Comparison of ENCODE assay signal across 24 cellular contexts in the genomic region with DNA sequence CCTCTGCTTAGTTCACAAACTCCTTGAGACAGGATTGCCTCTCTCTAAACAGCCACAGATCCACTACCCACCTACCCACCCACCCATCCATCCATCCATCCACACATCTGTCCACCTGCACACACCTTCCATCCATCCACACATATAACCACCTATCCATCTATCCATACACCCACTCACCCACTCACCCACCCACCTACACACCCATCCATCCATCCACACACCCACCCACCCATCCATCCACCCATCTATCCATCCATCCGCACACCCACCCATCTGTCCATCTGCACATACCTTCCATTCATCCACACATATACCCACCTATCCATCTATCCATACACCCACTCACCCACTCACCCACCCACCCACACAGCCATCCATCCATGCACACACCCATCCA. TPM values are rescaled to one million over a fixed set of nuclear protein-coding genes. Genes with fewer than 3 reads are reported as not detected.
DNase-seq lines count a peak whose midpoint lies in the region; ATAC-seq, FAIRE-seq and TF ChIP-seq lines count a peak whose summit lies in the region.
"Had no signal": no experiment of that assay in that cellular context is flagged by ENCODE, and none has a peak within 500 bp of the region (broad histone marks: within the 10 kb centered on the region; RNA-seq: fewer than 3 reads in every experiment).

No MANE protein-coding gene starts in this region.

- H4K8ac ChIP-seq in neuronal stem cell (ENCODE audit: low read depth, low read length), result no peak overlapping the region

- H3K27me3 ChIP-seq in BLaER1 (no peaks in the 10 kb centered on the region), NT2/D1 (ENCODE audit: insufficient read depth, insufficient read length) (no peaks in the 10 kb centered on the region), neuronal stem cell (ENCODE audit: control insufficient read depth in 3 of 3, insufficient read depth in 3 of 3, low read depth in 1 of 3, low read length in 3 of 3) (no peaks in the 10 kb centered on the region)
- H3K27me3 ChIP-seq: BE2C had no signal

- peak overlapping the region; percentile 55 for H3K9ac ChIP-seq in BLaER1
- H3K9ac ChIP-seq in NT2/D1 (ENCODE audit: insufficient read length, low read depth), result peak overlapping the region; percentile 3
- H3K9ac ChIP-seq in neuronal stem cell (ENCODE audit: low read depth, low read length, poor library complexity), result no peak overlapping the region

- no peak overlapping the region for H3K23ac ChIP-seq in neuronal stem cell (ENCODE audit: low read depth, low read length, poor library complexity)

- no peak overlapping the region for H3K4ac ChIP-seq in neuronal stem cell (ENCODE audit: low read length)

- H3K36me3 ChIP-seq in BLaER1 (peaks cover 51% of the 10 kb centered on the region), NT2/D1 (ENCODE audit: insufficient read depth, insufficient read length, low read length) (peaks cover 17% of the 10 kb centered on the region), neuronal stem cell (replicated peaks in 1 of 2; ENCODE audit: control insufficient read depth in 2 of 2, insufficient read depth in 2 of 2, low read length in 2 of 2) (peaks cover 7 to 31% of the 10 kb centered on the region in 2 donors)
- H3K36me3 ChIP-seq: BE2C, HAP-1 had no signal

- H3K14ac ChIP-seq in neuronal stem cell (ENCODE audit: low read length), result no peak overlapping the region

- peaks cover 22% of the 10 kb centered on the region; the same call in 1 of the 2 replicates for H4K20me1 ChIP-seq in BLaER1

- H3K4me3 ChIP-seq in BLaER1 (peak overlapping the region; percentile 49; the same call in 1 of the 2 replicates), NT2/D1 (ENCODE audit: insufficient read length, low read depth) (no peak overlapping the region), neuronal stem cell (ENCODE audit: low read length in 2 of 2) (no peak overlapping the region)
- H3K4me3 ChIP-seq: A549, HAP-1 had no signal

- no peak overlapping the region for H2BK5ac ChIP-seq in neuronal stem cell (ENCODE audit: low read length)

- H3K4me1 ChIP-seq in BLaER1, result peaks cover 58% of the 10 kb centered on the region
- peaks cover 2% of the 10 kb centered on the region for H3K4me1 ChIP-seq in NT2/D1 (ENCODE audit: insufficient read depth, insufficient read length)
- H3K4me1 ChIP-seq in neuronal stem cell (ENCODE audit: control insufficient read depth in 2 of 2, insufficient read depth in 1 of 2, low read depth in 1 of 2, low read length in 2 of 2), result peaks cover 2 to 4% of the 10 kb centered on the region in 2 donors
- H3K4me1 ChIP-seq: A549, BE2C, Caco-2, HAP-1 had no signal

- peak; percentile 61 for FAIRE-seq in GM12891 (lab: Jason Lieb, UNC)
- FAIRE-seq: A549, D721Med, H54 had no signal

- H4K91ac ChIP-seq in neuronal stem cell (ENCODE audit: low read depth, low read length, poor library complexity), result no peak overlapping the region

- no CpG with 5 or more reads among the region's 1 CpG for WGBS in neuronal stem cell (ENCODE audit: extremely low coverage in 2 of 2, insufficient read length in 2 of 2, insufficient replicate concordance in 1 of 2), 2 donors

- peak overlapping the region; percentile 94 for H3K4me2 ChIP-seq in BLaER1
- no peak overlapping the region for H3K4me2 ChIP-seq in neuronal stem cell (ENCODE audit: insufficient read depth, low read length, poor library complexity, severe bottlenecking)
- H3K4me2 ChIP-seq: A549 had no signal

- DNase-seq in GM12891 (ENCODE audit: insufficient read length, low spot score), result no peak
- DNase-seq in NT2/D1 (ENCODE audit: low read depth, low spot score), result no peak
- no peak for DNase-seq in neuronal stem cell (ENCODE audit: low spot score)
- DNase-seq in D341Med (ENCODE audit: low spot score), result no peak
- DNase-seq: 8988T; ACHN; AML-193; BE2C; Caco-2; CD4-positive, CD25-positive, alpha-beta regulatory T cell; CD8-positive, alpha-beta T cell; DMS 273 treated with DMSO at 0.1 percent for 48 hours; DMS79; EL; GDM1; GOT3 had no signal

- no peak overlapping the region for H2BK15ac ChIP-seq in neuronal stem cell (ENCODE audit: low read length)

- peak overlapping the region; percentile 41 for H3K27ac ChIP-seq in BLaER1
- no peak overlapping the region for H3K27ac ChIP-seq in neuronal stem cell (replicated peaks; ENCODE audit: low read length)
- H3K27ac ChIP-seq: A549, C4-2B had no signal

- no peak for ATAC-seq in HG02759 (IDR thresholded peaks at IDR 0.05; ENCODE audit: unreplicated experiment)
- no peak for ATAC-seq in SK-N-SH treated with all-trans-retinoic acid at 6 μM for 48 hours
- ATAC-seq: CD8-positive, alpha-beta T cell had no signal

- no peak overlapping the region for H2BK12ac ChIP-seq in neuronal stem cell (ENCODE audit: low read length)

- peaks cover 3% of the 10 kb centered on the region for H3K79me1 ChIP-seq in neuronal stem cell (ENCODE audit: low read depth, low read length)

- no peak for TF ChIP-seq POLR2A in GM12891 (IDR thresholded peaks at IDR 0.05; ENCODE audit: low read depth, low read length)

- H2AFZ ChIP-seq in neuronal stem cell (ENCODE audit: low read length), result no peak overlapping the region

- H3K18ac ChIP-seq in neuronal stem cell (ENCODE audit: low read length), result no peak overlapping the region

- H3K9me3 ChIP-seq in BLaER1, result no peaks in the 10 kb centered on the region
- H3K9me3 ChIP-seq in NT2/D1 (ENCODE audit: insufficient read depth, low read length), result no peaks in the 10 kb centered on the region
- no peaks in the 10 kb centered on the region for H3K9me3 ChIP-seq in neuronal stem cell (replicated peaks in 1 of 2; ENCODE audit: control insufficient read depth in 2 of 2, insufficient read depth in 1 of 2, low read depth in 1 of 2, low read length in 2 of 2)
- H3K9me3 ChIP-seq: A549, BE2C, Caco-2, HAP-1 had no signal

- peak overlapping the region; percentile 66 for H2AK5ac ChIP-seq in neuronal stem cell (ENCODE audit: low read depth, low read length)

- H2BK120ac ChIP-seq in neuronal stem cell (ENCODE audit: low read depth, low read length), result no peak overlapping the region

TF ChIP-seq in GM12891, 5 proteins besides CTCF, POLR2A, EP300 and RAD21:
- TF ChIP-seq SPI1 (IDR thresholded peaks at IDR 0.05; ENCODE audit: low read depth, low read length) (no peak), PAX5 (IDR thresholded peaks at IDR 0.05; ENCODE audit: insufficient read depth, low read length, severe bottlenecking) (no peak), POLR2AphosphoS5 (IDR thresholded peaks at IDR 0.05; ENCODE audit: low read depth, low read length) (no peak), POU2F2 (IDR thresholded peaks at IDR 0.05; ENCODE audit: low read depth, low read length) (no peak), TAF1 (IDR thresholded peaks at IDR 0.05; ENCODE audit: low read depth, low read length) (no peak)

TF ChIP-seq in SK-N-SH treated with all-trans-retinoic acid at 6 μM for 48 hours, 23 proteins besides CTCF, POLR2A, EP300 and RAD21:
- TF ChIP-seq GLIS3 (CRISPR knock-in tag; IDR thresholded peaks at IDR 0.05) (no peak), CSDC2 (CRISPR knock-in tag; IDR thresholded peaks at IDR 0.05) (no peak), ZNF70 (CRISPR knock-in tag; IDR thresholded peaks at IDR 0.05) (no peak), ZFP3 (CRISPR knock-in tag; IDR thresholded peaks at IDR 0.05) (no peak), ZC3H10 (CRISPR knock-in tag; IDR thresholded peaks at IDR 0.05) (no peak)
- TF ChIP-seq, protein P1, sequence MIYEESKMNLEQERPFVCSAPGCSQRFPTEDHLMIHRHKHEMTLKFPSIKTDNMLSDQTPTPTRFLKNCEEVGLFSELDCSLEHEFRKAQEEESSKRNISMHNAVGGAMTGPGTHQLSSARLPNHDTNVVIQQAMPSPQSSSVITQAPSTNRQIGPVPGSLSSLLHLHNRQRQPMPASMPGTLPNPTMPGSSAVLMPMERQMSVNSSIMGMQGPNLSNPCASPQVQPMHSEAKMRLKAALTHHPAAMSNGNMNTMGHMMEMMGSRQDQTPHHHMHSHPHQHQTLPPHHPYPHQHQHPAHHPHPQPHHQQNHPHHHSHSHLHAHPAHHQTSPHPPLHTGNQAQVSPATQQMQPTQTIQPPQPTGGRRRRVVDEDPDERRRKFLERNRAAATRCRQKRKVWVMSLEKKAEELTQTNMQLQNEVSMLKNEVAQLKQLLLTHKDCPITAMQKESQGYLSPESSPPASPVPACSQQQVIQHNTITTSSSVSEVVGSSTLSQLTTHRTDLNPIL (CRISPR knock-in tag; IDR thresholded peaks at IDR 0.05; ENCODE audit: low read depth), result no peak
TF ChIP-seq in SK-N-SH treated with all-trans-retinoic acid at 6 μM for 48 hours: peak in this region for 0.

RNA-seq across cellular contexts. Expression of a gene that starts 9.7 kb away (rescaled TPM):
- polyA plus RNA-seq in GM12891 (2012; ENCODE audit: low read depth, missing spikeins), result 6.0 TPM
- polyA plus RNA-seq in neuronal stem cell (2013, experiment 1 of 2), result 7.3 TPM
- 7.5 TPM for polyA plus RNA-seq in neuronal stem cell (2013, experiment 2 of 2)

RNA-seq across cellular contexts. Expression of a gene that starts 31.1 kb away (rescaled TPM):
- 0.33 TPM for polyA plus RNA-seq in GM12891 (2012; ENCODE audit: low read depth, missing spikeins)
- 2.4 TPM for polyA plus RNA-seq in neuronal stem cell (2013, experiment 1 of 2)
- polyA plus RNA-seq in neuronal stem cell (2013, experiment 2 of 2), result 2.2 TPM
- polyA plus RNA-seq: CD4-positive, CD25-positive, alpha-beta regulatory T cell had no signal

RNA-seq across cellular contexts. Expression of a gene that starts 39.1 kb away (rescaled TPM):
- polyA plus RNA-seq in GM12891 (2012; ENCODE audit: low read depth, missing spikeins), result 55.4 TPM
- polyA plus RNA-seq in neuronal stem cell (2013, experiment 1 of 2), result 197 TPM
- 198 TPM for polyA plus RNA-seq in neuronal stem cell (2013, experiment 2 of 2)
